8 cellular contexts compared by ENCODE assay signal in genomic region chrX:69615779-69616519, GRCh38. TPM values are rescaled to one million over a fixed set of nuclear protein-coding genes. Genes with fewer than 3 reads are reported as not detected.
DNase-seq lines count a peak whose midpoint lies in the region; ATAC-seq and TF ChIP-seq lines count a peak whose summit lies in the region.

Gene EDA, plus strand, starts transcription at chrX:69616113.

- H3K4me3 ChIP-seq in NT2/D1 (ENCODE audit: insufficient read length, low read depth) (peak within 1 kb of the TSS; percentile 65), esophagus squamous epithelium (peak within 1 kb of the TSS; percentile 44 to 74 (median 56))

- ATAC-seq in HG02981 (IDR thresholded peaks at IDR 0.05; ENCODE audit: unreplicated experiment), result peak; percentile 68

- no peak for TF ChIP-seq POLR2A in esophagus squamous epithelium (IDR thresholded peaks at IDR 0.05)

- H3K36me3 ChIP-seq in NT2/D1 (ENCODE audit: insufficient read depth, insufficient read length, low read length), result no peaks in the 10 kb centered on the region
- no peaks in the 10 kb centered on the region for H3K36me3 ChIP-seq in esophagus squamous epithelium

- TF ChIP-seq CTCF in GM10266 (IDR thresholded peaks at IDR 0.05; ENCODE audit: control insufficient read depth, insufficient read depth, low read depth, missing control alignments), result no peak
- TF ChIP-seq CTCF in esophagus squamous epithelium (IDR thresholded peaks at IDR 0.05), result no peak

- peak within 1 kb of the TSS; percentile 76 for H3K9ac ChIP-seq in NT2/D1 (ENCODE audit: insufficient read length, low read depth)

- H3K27ac ChIP-seq in esophagus squamous epithelium, result peak within 1 kb of the TSS in 1 of 4 donors; percentile 39

- H3K9me3 ChIP-seq in NT2/D1 (ENCODE audit: insufficient read depth, low read length) (no peaks in the 10 kb centered on the region), esophagus squamous epithelium (no peaks in the 10 kb centered on the region)

- intact Hi-C loops in esophagus squamous epithelium (cut with DNase I), result no loop called here

- H3K4me1 ChIP-seq in NT2/D1 (ENCODE audit: insufficient read depth, insufficient read length) (no peaks in the 10 kb centered on the region), esophagus squamous epithelium (peaks cover 0 to 26% (median 0%) of the 10 kb centered on the region in 3 donors)

- 40% methylated on average over 13 of the region's 62 CpGs; no CpG with 5 or more reads in 1 of the 2 donors for WGBS in esophagus squamous epithelium, 2 donors

- H3K27me3 ChIP-seq in NT2/D1 (ENCODE audit: insufficient read depth, insufficient read length), result peaks cover 20% of the 10 kb centered on the region
- no peaks in the 10 kb centered on the region for H3K27me3 ChIP-seq in esophagus squamous epithelium

- peak; percentile 11 for DNase-seq in GM10266 (ENCODE audit: extremely low spot score)
- peak; percentile 90 for DNase-seq in NT2/D1 (ENCODE audit: low read depth, low spot score)
- DNase-seq in activated T-helper 1 cell treated with Interleukin-2 at 50 U/mL for 16 hours (ENCODE audit: low read depth), result peak; percentile 50
- DNase-seq in esophagus squamous epithelium (lab: John Stamatoyannopoulos, UW), result peak; percentile 1
- DNase-seq in mucosa of gallbladder (ENCODE audit: low spot score), result peak; percentile 82
- peak; percentile 27 to 28 for DNase-seq in stimulated activated CD8-positive, alpha-beta memory T cell treated with anti-CD3 and anti-CD28 coated beads, Interleukin-15, amount 100 ng/mL, for 4 hours (ENCODE audit: low read depth in 2 of 2)
- DNase-seq in NCI-H2107 treated with DMSO at 0.1 percent for 48 hours (lab: John Stamatoyannopoulos, UW; ENCODE audit: unreplicated experiment), result no peak

RNA-seq across cellular contexts. Expression of gene EDA, which starts in this region (rescaled TPM):
- total RNA-seq in esophagus squamous epithelium (1 to 10 TPM; 1.5 to 2.9 (median 2.4) TPM), mucosa of gallbladder (8.4 TPM)
